Comparison of ENCODE assay signal across 8 cellular contexts in genomic region chr14:49879683-49880204, GRCh38. TPM values are rescaled to one million over a fixed set of nuclear protein-coding genes. Genes with fewer than 3 reads are reported as not detected.
DNase-seq lines count a peak whose midpoint lies in the region; ATAC-seq and TF ChIP-seq lines count a peak whose summit lies in the region.

No MANE protein-coding gene starts in this region.

- peak overlapping the region; percentile 11 to 41 for H3K9ac ChIP-seq in mucosa of rectum (ENCODE audit: low read depth in 1 of 2, low read length in 2 of 2)

- no peak overlapping the region; the same call in 1 of the 2 replicates for H3K27ac ChIP-seq in VCaP
- peak overlapping the region; percentile 80 to 87 for H3K27ac ChIP-seq in mucosa of rectum (ENCODE audit: low read depth in 2 of 2, low read length in 2 of 2)
- no peak overlapping the region for H3K27ac ChIP-seq in aorta (ENCODE audit: low read depth in 1 of 2, low read length in 2 of 2)

- peak overlapping the region in 1 of 2 donors; percentile 13 for H3K4me3 ChIP-seq in mucosa of rectum (ENCODE audit: low read length in 2 of 2)
- no peak overlapping the region for H3K4me3 ChIP-seq in aorta (ENCODE audit: low read length in 2 of 2)

- ATAC-seq in HG02610 (IDR thresholded peaks at IDR 0.05; ENCODE audit: unreplicated experiment) (peak; percentile 86), aorta (ENCODE audit: low FRiP score) (peak; percentile 63)

- intact Hi-C loops in aorta (cut with DNase I): no loop called here

- peak; percentile 55 for TF ChIP-seq CTCF in VCaP (conservative IDR thresholded peaks at IDR 0.05)

- WGBS in aorta, 2 donors: 64 to 74% methylated on average over 8 of the region's 8 CpGs

- H3K36me3 ChIP-seq in mucosa of rectum (ENCODE audit: control insufficient read depth in 2 of 2, insufficient read depth in 2 of 2, low read length in 2 of 2) (no peaks in the 10 kb centered on the region), aorta (ENCODE audit: control insufficient read depth in 1 of 2, insufficient read depth in 2 of 2, low read length in 1 of 2) (no peaks in the 10 kb centered on the region)

- peak; percentile 40 for DNase-seq in activated T-cell treated with anti-CD3 and anti-CD28 coated beads for 24 hours (ENCODE audit: low read depth)
- DNase-seq in activated T-cell treated with anti-CD3 and anti-CD28 coated beads for 4 hours: no peak
- DNase-seq in NCI-H146 treated with DMSO at 0.1 percent for 48 hours (lab: John Stamatoyannopoulos, UW; ENCODE audit: unreplicated experiment): peak; percentile 8
- peak; percentile 47 to 69 for DNase-seq in dermis microvascular lymphatic vessel endothelial cell (ENCODE audit: low read depth in 2 of 2)
- peak in 1 of 2 donors; percentile 66 for DNase-seq in aorta

- no peaks in the 10 kb centered on the region for H3K9me3 ChIP-seq in mucosa of rectum (ENCODE audit: control insufficient read depth in 2 of 2, low read length in 2 of 2)
- H3K9me3 ChIP-seq in aorta (ENCODE audit: control insufficient read depth, low read length): no peaks in the 10 kb centered on the region

- no peaks in the 10 kb centered on the region for H3K27me3 ChIP-seq in mucosa of rectum (ENCODE audit: control insufficient read depth in 2 of 2, insufficient read depth in 2 of 2, low read length in 2 of 2)
- H3K27me3 ChIP-seq in aorta (ENCODE audit: control insufficient read depth in 1 of 2, insufficient read depth in 2 of 2, low read length in 1 of 2): no peaks in the 10 kb centered on the region

- H3K4me1 ChIP-seq in mucosa of rectum (ENCODE audit: control insufficient read depth in 2 of 2, insufficient read depth in 2 of 2, low read length in 2 of 2) (peaks cover 4 to 10% of the 10 kb centered on the region in 2 donors), aorta (ENCODE audit: control insufficient read depth in 1 of 2, insufficient read depth in 2 of 2, low read length in 2 of 2) (no peaks in the 10 kb centered on the region)

RNA-seq across cellular contexts. Expression of gene ARF6, which starts 13.1 kb away (rescaled TPM):
- total RNA-seq in dermis microvascular lymphatic vessel endothelial cell (52.1 and 58.4 TPM in 2 replicates), aorta (10 to 100 TPM; 56.3 to 64.0 TPM)
- 10 to 100 TPM; 26.8 to 45.5 TPM for polyA plus RNA-seq in aorta

RNA-seq across cellular contexts. Expression of gene NEMF, which starts 27.2 kb away (rescaled TPM):
- total RNA-seq in dermis microvascular lymphatic vessel endothelial cell (37.1 and 37.2 TPM in 2 replicates), aorta (10 to 100 TPM; 70.7 to 75.8 TPM)
- polyA plus RNA-seq in aorta: 10 to 100 TPM; 27.2 to 34.6 TPM

Comparison
In these comparisons a context has a peak if more than half of its experiments do, and no peak if none do; other contexts are left out.
1. H3K27ac ChIP-seq: peak in mucosa of rectum (2 of 2); none in VCaP (single experiment) and aorta (0 of 2).